Comparison of ENCODE assay signal across 8 cellular contexts in genomic region chr14:68248481-68249255, GRCh38.
DNase-seq lines count a peak whose midpoint lies in the region; ATAC-seq lines count a peak whose summit lies in the region.

No MANE protein-coding gene starts in this region.

- DNase-seq in DMS53 (lab: John Stamatoyannopoulos, UW) (peak; percentile 64), NCI-H774 (lab: John Stamatoyannopoulos, UW) (peak; percentile 10), cerebellum (ENCODE audit: low spot score) (peak; percentile 44), kidney tubule cell (ENCODE audit: low spot score) (peak; percentile 79)
- DNase-seq in stimulated activated naive CD8-positive, alpha-beta T cell treated with anti-CD3 and anti-CD28 coated beads, Interleukin-15, amount 100 ng/mL, for 72 hours = peak; percentile 14 to 20
- DNase-seq in activated effector memory CD4-positive, alpha-beta T cell treated with Interleukin-2 at 50 U/mL for 16 hours = no peak

- no peaks in the 10 kb centered on the region for H3K27me3 Mint-ChIP-seq in stimulated activated naive CD8-positive, alpha-beta T cell treated with anti-CD3 and anti-CD28 coated beads, Interleukin-15, amount 100 ng/mL, for 72 hours

- H3K9me3 Mint-ChIP-seq in stimulated activated naive CD8-positive, alpha-beta T cell treated with anti-CD3 and anti-CD28 coated beads, Interleukin-15, amount 100 ng/mL, for 72 hours = no peaks in the 10 kb centered on the region

- H3K4me3 Mint-ChIP-seq in stimulated activated naive CD8-positive, alpha-beta T cell treated with anti-CD3 and anti-CD28 coated beads, Interleukin-15, amount 100 ng/mL, for 72 hours = no peak overlapping the region

- peaks cover 59% of the 10 kb centered on the region for H3K4me1 Mint-ChIP-seq in stimulated activated naive CD8-positive, alpha-beta T cell treated with anti-CD3 and anti-CD28 coated beads, Interleukin-15, amount 100 ng/mL, for 72 hours

- no peak overlapping the region for H3K27ac Mint-ChIP-seq in stimulated activated naive CD8-positive, alpha-beta T cell treated with anti-CD3 and anti-CD28 coated beads, Interleukin-15, amount 100 ng/mL, for 72 hours

- ATAC-seq in HG02759 (IDR thresholded peaks at IDR 0.05; ENCODE audit: unreplicated experiment) = peak; percentile 42
- ATAC-seq in stimulated activated naive CD8-positive, alpha-beta T cell treated with anti-CD3 and anti-CD28 coated beads, Interleukin-15, amount 100 ng/mL, for 72 hours = peak; percentile 80
- ATAC-seq in GM19035 (IDR thresholded peaks at IDR 0.05; ENCODE audit: unreplicated experiment) = no peak
